In genomic region chr19:46578450-46578849, GRCh38 we compare ENCODE assay signal across 11 cellular contexts. TPM values are rescaled to one million over a fixed set of nuclear protein-coding genes. Genes with fewer than 3 reads are reported as not detected.
"Had no signal": no experiment of that assay in that cellular context is flagged by ENCODE, and none has a peak within 500 bp of the region (broad histone marks: within the 10 kb centered on the region; RNA-seq: fewer than 3 reads in every experiment).

No MANE protein-coding gene starts in this region.

- H3K9me3 ChIP-seq: HAP-1 had no signal

- H3K4me1 ChIP-seq: HAP-1 had no signal

- H3K4me3 Mint-ChIP-seq: GM23338, HFFc6 had no signal

- H2AFZ ChIP-seq: GM23338 had no signal

- H3K27ac ChIP-seq: HL-60, KMS-11 had no signal

- H3K9ac ChIP-seq: KMS-11 had no signal

- H3K27ac Mint-ChIP-seq: GM23338, HFFc6 had no signal

- H3K4me3 ChIP-seq: GM23338, HAP-1 had no signal

- H3K9me3 Mint-ChIP-seq: GM23338, HFFc6 had no signal

- H3K36me3 ChIP-seq: HAP-1 had no signal

- H3K4me2 ChIP-seq: GM23338, KMS-11 had no signal

- DNase-seq: H7, HFFc6, IMR-90, Karpas-422, KBM-7 had no signal

RNA-seq across cellular contexts. Expression of gene PTGIR, which starts 46.4 kb away (rescaled TPM):
- total RNA-seq: GM23338 had no signal
- polyA plus RNA-seq: GM23338 had no signal

RNA-seq across cellular contexts. Expression of gene GNG8, which starts 57.6 kb away (rescaled TPM):
- total RNA-seq: GM23338, H4, H7, HFFc6, HT1080, IMR-90 had no signal
- polyA plus RNA-seq: IMR-90 had no signal
